Comparison of ENCODE assay signal across 21 cellular contexts in the genomic region with DNA sequence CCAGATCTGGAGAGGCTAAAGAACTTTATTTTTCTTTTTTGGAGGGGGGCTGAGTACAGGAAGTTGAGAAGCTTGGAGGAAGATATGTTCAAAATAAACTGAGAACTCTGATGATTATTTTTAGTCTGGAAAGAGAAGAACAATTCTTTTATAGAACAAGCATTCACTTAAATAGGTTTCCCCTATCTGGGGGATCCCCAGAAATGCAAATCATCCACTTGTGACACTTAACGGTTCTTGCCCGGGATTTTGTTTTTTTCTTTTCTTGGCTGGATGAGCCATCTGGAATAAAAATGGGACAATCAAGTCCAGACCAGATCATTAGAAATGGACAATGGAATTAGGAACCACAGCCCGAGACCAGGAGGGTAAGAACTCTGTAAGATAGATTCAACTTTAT.
DNase-seq lines count a peak whose midpoint lies in the region; TF ChIP-seq lines count a peak whose summit lies in the region.
"Had no signal": no experiment of that assay in that cellular context is flagged by ENCODE, and none has a peak within 500 bp of the region (broad histone marks: within the 10 kb centered on the region; RNA-seq: fewer than 3 reads in every experiment).

No MANE protein-coding gene starts in this region.

- H3K4ac ChIP-seq in H9 (ENCODE audit: low read depth, low read length), result no peak overlapping the region

- H4K8ac ChIP-seq in H9 (replicated peaks; ENCODE audit: insufficient read length, low read depth, low read length), result no peak overlapping the region

- H3K4me3 ChIP-seq in DOHH2 (ENCODE audit: low read length) (peak overlapping the region; percentile 61), mammary epithelial cell (replicated peaks in 1 of 3; ENCODE audit: insufficient read depth in 1 of 3, low read depth in 2 of 3, low read length in 3 of 3) (no peak overlapping the region), BE2C (ENCODE audit: low read depth, low read length) (no peak overlapping the region)
- H3K4me3 ChIP-seq: A549, ovary, right lobe of liver had no signal

- H3K36me3 ChIP-seq in DOHH2 (ENCODE audit: control insufficient read depth, low read length), result no peaks in the 10 kb centered on the region
- H3K36me3 ChIP-seq in mammary epithelial cell (ENCODE audit: insufficient read depth, low read length), result no peaks in the 10 kb centered on the region
- H3K36me3 ChIP-seq in BE2C, result no peaks in the 10 kb centered on the region
- H3K36me3 ChIP-seq: ovary, right lobe of liver had no signal

- H4K20me1 ChIP-seq in DOHH2 (ENCODE audit: control insufficient read depth, insufficient read depth, low read depth, low read length), result no peaks in the 10 kb centered on the region
- H4K20me1 ChIP-seq in H9 (ENCODE audit: control insufficient read depth, insufficient read depth, insufficient read length), result no peaks in the 10 kb centered on the region
- H4K20me1 ChIP-seq in mammary epithelial cell (ENCODE audit: insufficient read depth, low read length), result no peaks in the 10 kb centered on the region

- no peak overlapping the region for H2BK120ac ChIP-seq in H9 (ENCODE audit: low read depth, low read length, poor library complexity, severe bottlenecking)

- WGBS in H9 (ENCODE audit: extremely low coverage, insufficient read length, low lambda C conversion rate), result no CpG with 5 or more reads among the region's 3 CpGs
- WGBS in mammary epithelial cell (ENCODE audit: low coverage, missing lambda C conversion rate), result 51% methylated on average over 3 of the region's 3 CpGs

- H3K9me2 ChIP-seq in DOHH2 (replicated peaks; ENCODE audit: control insufficient read depth, low read length), result 0 out of 2 replicates have a peak, but pooled peaks cover 3% of the 10 kb centered on the region

- no peak overlapping the region for H3K56ac ChIP-seq in H9 (ENCODE audit: insufficient read length, low read depth, low read length)

- H3K23me2 ChIP-seq in H9 (ENCODE audit: insufficient read length, low read depth, low read length, poor library complexity, severe bottlenecking), result no peaks in the 10 kb centered on the region

- H3K27ac ChIP-seq in DOHH2 (ENCODE audit: low read depth, low read length) (peak overlapping the region; percentile 64), H9 (ENCODE audit: insufficient read length, low read depth, low read length) (no peak overlapping the region), mammary epithelial cell (ENCODE audit: insufficient read depth, low read depth, low read length) (peak overlapping the region; percentile 0)
- H3K27ac ChIP-seq: A549, ovary, right lobe of liver had no signal

- H3K18ac ChIP-seq in H9 (ENCODE audit: insufficient read length, low read depth, low read length), result no peak overlapping the region

- H3K79me1 ChIP-seq in H9 (ENCODE audit: insufficient read depth, low read depth, low read length, poor library complexity, severe bottlenecking), result no peaks in the 10 kb centered on the region

- peak overlapping the region; percentile 68 for H3K4me2 ChIP-seq in DOHH2 (ENCODE audit: low read length)
- no peak overlapping the region for H3K4me2 ChIP-seq in H9 (ENCODE audit: insufficient read depth, insufficient read length, low read length)
- no peak overlapping the region for H3K4me2 ChIP-seq in mammary epithelial cell (ENCODE audit: insufficient read depth, low read depth, low read length)
- H3K4me2 ChIP-seq: A549 had no signal

- no peak for DNase-seq in H9
- DNase-seq in mammary epithelial cell, result no peak
- DNase-seq in neural crest cell (ENCODE audit: low read depth, low spot score), result no peak
- no peak for DNase-seq in mucosa of gallbladder (ENCODE audit: low spot score)
- no peak for DNase-seq in BE2C
- DNase-seq in DMS 273 (lab: John Stamatoyannopoulos, UW; ENCODE audit: unreplicated experiment), result no peak
- DNase-seq in EL, result no peak
- DNase-seq: activated CD4-positive, alpha-beta memory T cell treated with anti-CD3 and anti-CD28 coated beads, Interleukin-2, amount 10 ng/mL, durations not matched to agents 7 days and 5 days; activated gamma-delta T cell; cortex of kidney; kidney glomerular epithelial cell; naive thymus-derived CD4-positive, alpha-beta T cell; NCI-H1436 treated with DMSO at 0.1 percent for 48 hours; NCI-H524; ovary; right lobe of liver; stimulated activated CD8-positive, alpha-beta memory T cell treated with anti-CD3 and anti-CD28 coated beads, Interleukin-4, amount 100 ng/mL, for 48 hours had no signal

- H3K27me3 ChIP-seq in DOHH2 (ENCODE audit: control insufficient read depth, low read length) (no peaks in the 10 kb centered on the region), H9 (ENCODE audit: insufficient read depth, low read length) (no peaks in the 10 kb centered on the region), mammary epithelial cell (ENCODE audit: insufficient read depth, low read length) (no peaks in the 10 kb centered on the region), BE2C (no peaks in the 10 kb centered on the region)
- H3K27me3 ChIP-seq: ovary, right lobe of liver had no signal

- H4K91ac ChIP-seq in H9 (ENCODE audit: insufficient read length, low read depth, low read length), result no peak overlapping the region

- H4K5ac ChIP-seq in H9 (ENCODE audit: insufficient read length, low read depth, low read length), result no peak overlapping the region

- H3K9ac ChIP-seq in H9 (ENCODE audit: extremely low read depth, insufficient read length, low read length) (no peak overlapping the region), mammary epithelial cell (ENCODE audit: insufficient read depth, low read length) (no peak overlapping the region)

- H3K4me1 Mint-ChIP-seq in H9 (peaks cover 12 to 19% of the 10 kb centered on the region in 2 experiments), neural crest cell (peaks cover 44% of the 10 kb centered on the region)
- H3K4me1 Mint-ChIP-seq: naive thymus-derived CD4-positive, alpha-beta T cell had no signal

- no peaks in the 10 kb centered on the region for H3K9me3 ChIP-seq in DOHH2 (ENCODE audit: control insufficient read depth, insufficient read depth, low read length)
- no peaks in the 10 kb centered on the region for H3K9me3 ChIP-seq in H9 (ENCODE audit: control insufficient read depth, low read depth, low read length)
- no peaks in the 10 kb centered on the region for H3K9me3 ChIP-seq in mammary epithelial cell (replicated peaks; ENCODE audit: insufficient read depth, low read length)
- no peaks in the 10 kb centered on the region for H3K9me3 ChIP-seq in BE2C
- H3K9me3 ChIP-seq: A549, ovary, right lobe of liver had no signal

- no peak overlapping the region for H2BK12ac ChIP-seq in H9 (ENCODE audit: insufficient read length, low read depth, low read length)

- H2AK5ac ChIP-seq in H9 (ENCODE audit: insufficient read length, low read length), result no peak overlapping the region

- H3K27me3 Mint-ChIP-seq in H9 (ENCODE audit: low read depth) (peaks cover 10% of the 10 kb centered on the region), neural crest cell (ENCODE audit: low read depth) (no peaks in the 10 kb centered on the region)
- H3K27me3 Mint-ChIP-seq: brain, IgD-negative memory B cell had no signal

- dilution Hi-C loops in mammary epithelial cell (cut with HindIII; ENCODE audit: low sequenced_read_pairs), result loop anchor here (5.0 to 10.0 kb wide), 2 partner anchors 70 to 87 kb away; no protein-coding TSS in a partner anchor

- H2BK5ac ChIP-seq in H9 (ENCODE audit: insufficient read length, low read length), result no peak overlapping the region

- H2BK15ac ChIP-seq in H9 (ENCODE audit: low read depth, low read length), result no peak overlapping the region

- no peaks in the 10 kb centered on the region for H3K36me3 Mint-ChIP-seq in H9 (ENCODE audit: insufficient read depth in 1 of 3, low read depth in 3 of 3)
- peaks cover 3% of the 10 kb centered on the region for H3K36me3 Mint-ChIP-seq in neural crest cell (ENCODE audit: low read depth)
- H3K36me3 Mint-ChIP-seq: brain; IgD-negative memory B cell; naive thymus-derived CD4-positive, alpha-beta T cell had no signal

- CTCF ChIA-PET in mammary epithelial cell (lab: Charles Lee; ENCODE audit: low non-redundant PET), result no interaction called here

- H2AFZ ChIP-seq in H9 (ENCODE audit: low read length), result no peak overlapping the region
- peak overlapping the region; percentile 56 for H2AFZ ChIP-seq in mammary epithelial cell (ENCODE audit: low read depth, low read length)

- TF ChIP-seq CTCF in DOHH2 (IDR thresholded peaks at IDR 0.05; ENCODE audit: low read depth, low read length, poor library complexity, severe bottlenecking), result no peak
- TF ChIP-seq CTCF in H9 (conservative IDR thresholded peaks at IDR 0.05), result no peak
- TF ChIP-seq CTCF in mammary epithelial cell (conservative IDR thresholded peaks at IDR 0.05 in 1 of 2, IDR thresholded peaks at IDR 0.05 in 1 of 2; ENCODE audit: extremely low read depth in 1 of 2, insufficient read depth in 1 of 2, low read depth in 1 of 2, low read length in 2 of 2), result no peak
- TF ChIP-seq CTCF in neural crest cell (conservative IDR thresholded peaks at IDR 0.05), result no peak
- TF ChIP-seq CTCF in BE2C (IDR thresholded peaks at IDR 0.05; ENCODE audit: low read depth, low read length), result no peak

- intact Hi-C loops in mammary epithelial cell (cut with micrococcal nuclease), result no loop called here

- no peak overlapping the region for H3T11ph ChIP-seq in H9 (ENCODE audit: low read length)

- H3K23ac ChIP-seq in H9 (ENCODE audit: insufficient read length, low read depth, low read length), result no peak overlapping the region

- H3K79me2 ChIP-seq in DOHH2 (ENCODE audit: control insufficient read depth, low read length) (no peaks in the 10 kb centered on the region), H9 (ENCODE audit: insufficient read depth, low read length) (no peaks in the 10 kb centered on the region), mammary epithelial cell (ENCODE audit: insufficient read depth, low read length) (no peaks in the 10 kb centered on the region)

- in situ Hi-C loops in mammary epithelial cell (cut with MboI; ENCODE audit: low sequenced_read_pairs in 2 of 2), result no loop called here

- no peaks in the 10 kb centered on the region for H3K9me3 Mint-ChIP-seq in H9
- peaks cover 18% of the 10 kb centered on the region for H3K9me3 Mint-ChIP-seq in neural crest cell
- H3K9me3 Mint-ChIP-seq: activated CD4-positive, alpha-beta memory T cell treated with anti-CD3 and anti-CD28 coated beads, Interleukin-2, amount 10 ng/mL, durations not matched to agents 7 days and 5 days; naive thymus-derived CD4-positive, alpha-beta T cell had no signal

- no peak overlapping the region for H3K14ac ChIP-seq in H9 (ENCODE audit: insufficient read depth, low read length)

- no TSS peak for BruUV-seq in mammary epithelial cell (replicated peaks; lab: Mats Ljungman, UMichigan)

- no peak overlapping the region for H2BK20ac ChIP-seq in H9 (ENCODE audit: low read depth, low read length, poor library complexity, severe bottlenecking)

- H3K4me3 Mint-ChIP-seq in H9 (no peak overlapping the region), neural crest cell (peak overlapping the region; percentile 49)
- H3K4me3 Mint-ChIP-seq: activated CD4-positive, alpha-beta memory T cell treated with anti-CD3 and anti-CD28 coated beads, Interleukin-2, amount 10 ng/mL, durations not matched to agents 7 days and 5 days; brain; naive thymus-derived CD4-positive, alpha-beta T cell had no signal

- H3K27ac Mint-ChIP-seq in H9 (peak overlapping the region; percentile 50 to 81 (median 54); a peak in 4 of 7 replicates), neural crest cell (ENCODE audit: unreplicated experiment) (peak overlapping the region; percentile 91)
- H3K27ac Mint-ChIP-seq: activated CD4-positive, alpha-beta memory T cell treated with anti-CD3 and anti-CD28 coated beads, Interleukin-2, amount 10 ng/mL, durations not matched to agents 7 days and 5 days; naive thymus-derived CD4-positive, alpha-beta T cell had no signal

- peaks cover 88% of the 10 kb centered on the region for H3K4me1 ChIP-seq in DOHH2 (ENCODE audit: control insufficient read depth, low read length)
- no peaks in the 10 kb centered on the region; the same call in 1 of the 2 replicates for H3K4me1 ChIP-seq in H9 (ENCODE audit: insufficient read depth, low read length)
- H3K4me1 ChIP-seq in mammary epithelial cell (ENCODE audit: insufficient read depth, low read length), result peaks cover 22% of the 10 kb centered on the region
- H3K4me1 ChIP-seq in BE2C, result no peaks in the 10 kb centered on the region
- H3K4me1 ChIP-seq: right lobe of liver had no signal

- H3F3A ChIP-seq in DOHH2 (ENCODE audit: control insufficient read depth, insufficient read depth), result peaks cover 3% of the 10 kb centered on the region; the same call in 1 of the 2 replicates
